31 cellular contexts compared by ENCODE assay signal in the genomic region with DNA sequence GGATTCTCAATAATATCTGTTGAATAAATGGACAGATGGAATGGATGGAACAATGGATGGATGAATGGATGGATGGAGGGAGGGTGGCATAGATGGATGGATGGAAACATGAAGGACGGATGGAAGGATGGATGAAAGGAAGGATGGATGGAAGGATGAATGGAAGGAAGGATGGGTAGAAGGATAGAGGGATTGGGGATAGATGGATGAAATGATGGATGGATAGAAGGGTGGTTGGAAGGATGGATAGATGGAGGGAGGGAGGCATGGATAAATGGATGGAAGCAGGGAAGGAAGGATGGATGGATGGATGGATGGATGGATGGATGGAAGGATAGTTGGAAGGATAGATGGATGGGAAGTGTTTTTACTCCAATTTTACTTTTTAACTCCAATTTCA. TPM values are rescaled to one million over a fixed set of nuclear protein-coding genes. Genes with fewer than 3 reads are reported as not detected.
"Had no signal": no experiment of that assay in that cellular context is flagged by ENCODE, and none has a peak within 500 bp of the region (broad histone marks: within the 10 kb centered on the region; RNA-seq: fewer than 3 reads in every experiment).

No MANE protein-coding gene starts in this region.

- H3K27ac ChIP-seq: stomach, suprapubic skin, testis, thoracic aorta, thyroid gland, tibial artery, tibial nerve, transverse colon, upper lobe of left lung, upper lobe of right lung, uterus, vagina had no signal

- H3K27me3 ChIP-seq: suprapubic skin, testis, thyroid gland, tibial artery, tibial nerve, transverse colon, upper lobe of left lung, upper lobe of right lung, uterus, vagina had no signal

- H3K36me3 Mint-ChIP-seq: stimulated activated effector memory CD8-positive, alpha-beta T cell treated with anti-CD3 and anti-CD28 coated beads, Interleukin-12 subunit alpha, Interleukin-12 subunit beta, amount 100 ng/mL, for 72 hours; stimulated activated memory B cell treated with anti-CD40 and anti-IgM and Interleukin-4, amounts not matched to agents 10 μg/mL and 1 μg/mL and 100 μg/mL, for 72 hours; stimulated activated naive B cell treated with anti-CD40 and anti-IgM and Interleukin-4, amounts not matched to agents 10 μg/mL and 1 μg/mL and 100 μg/mL, for 72 hours; type B pancreatic cell had no signal

- H3K9me3 Mint-ChIP-seq: stimulated activated effector memory CD8-positive, alpha-beta T cell treated with anti-CD3 and anti-CD28 coated beads, Interleukin-12 subunit alpha, Interleukin-12 subunit beta, amount 100 ng/mL, for 72 hours; stimulated activated memory B cell treated with anti-CD40 and anti-IgM and Interleukin-4, amounts not matched to agents 10 μg/mL and 1 μg/mL and 100 μg/mL, for 72 hours; stimulated activated naive CD8-positive, alpha-beta T cell treated with anti-CD3 and anti-CD28 coated beads, Interleukin-15, Interleukin-2, amounts not matched to agents 100 ng/mL and 50 ng/mL, for 24 hours; type B pancreatic cell had no signal

- FAIRE-seq: urothelium cell line had no signal

- H3K9me3 ChIP-seq: stomach, suprapubic skin, testis, thoracic aorta, thyroid gland, tibial artery, tibial nerve, transverse colon, upper lobe of left lung, upper lobe of right lung, uterus, vagina had no signal

- ATAC-seq: stimulated activated effector memory CD8-positive, alpha-beta T cell treated with anti-CD3 and anti-CD28 coated beads, Interleukin-12 subunit alpha, Interleukin-12 subunit beta, amount 100 ng/mL, for 72 hours; stimulated activated memory B cell treated with anti-CD40 and anti-IgM and Interleukin-4, amounts not matched to agents 10 μg/mL and 1 μg/mL and 100 μg/mL, for 72 hours; stimulated activated naive B cell treated with anti-CD40 and anti-IgM and Interleukin-4, amounts not matched to agents 10 μg/mL and 1 μg/mL and 100 μg/mL, for 72 hours; stimulated activated naive CD8-positive, alpha-beta T cell treated with anti-CD3 and anti-CD28 coated beads, Interleukin-15, amount 100 ng/mL, for 72 hours; stimulated activated naive CD8-positive, alpha-beta T cell treated with anti-CD3 and anti-CD28 coated beads, Interleukin-15, Interleukin-2, amounts not matched to agents 100 U/mL and 50 U/mL, for 24 hours; upper lobe of right lung had no signal

- H3K4me1 Mint-ChIP-seq: stimulated activated effector memory CD8-positive, alpha-beta T cell treated with anti-CD3 and anti-CD28 coated beads, Interleukin-12 subunit alpha, Interleukin-12 subunit beta, amount 100 ng/mL, for 72 hours; stimulated activated memory B cell treated with anti-CD40 and anti-IgM and Interleukin-4, amounts not matched to agents 10 μg/mL and 1 μg/mL and 100 μg/mL, for 72 hours; stimulated activated naive B cell treated with anti-CD40 and anti-IgM and Interleukin-4, amounts not matched to agents 10 μg/mL and 1 μg/mL and 100 μg/mL, for 72 hours; stimulated activated naive CD8-positive, alpha-beta T cell treated with anti-CD3 and anti-CD28 coated beads, Interleukin-15, amount 100 ng/mL, for 72 hours had no signal

- H3K4me1 ChIP-seq: stomach, suprapubic skin, testis, tibial artery, tibial nerve, transverse colon, upper lobe of left lung, upper lobe of right lung, uterus, vagina had no signal

- H3K36me3 ChIP-seq: stomach, suprapubic skin, thoracic aorta, thyroid gland, tibial artery, tibial nerve, transverse colon, upper lobe of left lung, upper lobe of right lung, uterus, vagina had no signal

- H3K4me3 Mint-ChIP-seq: stimulated activated effector memory CD8-positive, alpha-beta T cell treated with anti-CD3 and anti-CD28 coated beads, Interleukin-12 subunit alpha, Interleukin-12 subunit beta, amount 100 ng/mL, for 72 hours; stimulated activated memory B cell treated with anti-CD40 and anti-IgM and Interleukin-4, amounts not matched to agents 10 μg/mL and 1 μg/mL and 100 μg/mL, for 72 hours; stimulated activated naive B cell treated with anti-CD40 and anti-IgM and Interleukin-4, amounts not matched to agents 10 μg/mL and 1 μg/mL and 100 μg/mL, for 72 hours; stimulated activated naive CD8-positive, alpha-beta T cell treated with anti-CD3 and anti-CD28 coated beads, Interleukin-15, amount 100 ng/mL, for 72 hours; stimulated activated naive CD8-positive, alpha-beta T cell treated with anti-CD3 and anti-CD28 coated beads, Interleukin-15, Interleukin-2, amounts not matched to agents 100 ng/mL and 50 ng/mL, for 24 hours; type B pancreatic cell had no signal

- DNase-seq: stimulated activated CD4-positive, alpha-beta T cell treated with anti-CD3 and anti-CD28 coated beads, Interleukin-2, amount 100 ng/mL, for 48 hours; stimulated activated CD4-positive, alpha-beta T cell treated with anti-CD3 and anti-CD28 coated beads, Interleukin-4, amount 100 ng/mL, for 1 hour; stimulated activated CD4-positive, alpha-beta T cell treated with anti-CD3 and anti-CD28 coated beads, Interleukin-4, amount 100 ng/mL, for 24 hours; stimulated activated CD4-positive, alpha-beta T cell treated with anti-CD3 and anti-CD28 coated beads, Interleukin-4, amount 100 ng/mL, for 4 hours; stimulated activated CD8-positive, alpha-beta memory T cell treated with anti-CD3 and anti-CD28 coated beads, Interleukin-4, amount 100 ng/mL, for 48 hours; stimulated activated naive B cell treated with anti-CD40 and anti-IgM and Interleukin-4, amounts not matched to agents 10 μg/mL and 1 μg/mL and 100 μg/mL, for 72 hours; stimulated activated naive CD4-positive, alpha-beta T cell; stimulated activated naive CD4-positive, alpha-beta T cell treated with Interleukin-2 at 50 U/mL for 16 hours; stimulated activated naive CD8-positive, alpha-beta T cell treated with anti-CD3 and anti-CD28 coated beads, Interleukin-15, amount 100 ng/mL, for 72 hours; stimulated activated naive CD8-positive, alpha-beta T cell treated with anti-CD3 and anti-CD28 coated beads, Interleukin-15, Interleukin-2, amounts not matched to agents 100 U/mL and 50 U/mL, for 24 hours; stomach; substantia nigra; testis; thyroid gland; tibial artery; transverse colon; trophoblast cell; upper lobe of left lung; upper lobe of right lung; uterus had no signal

- H3K27ac Mint-ChIP-seq: stimulated activated effector memory CD8-positive, alpha-beta T cell treated with anti-CD3 and anti-CD28 coated beads, Interleukin-12 subunit alpha, Interleukin-12 subunit beta, amount 100 ng/mL, for 72 hours; stimulated activated memory B cell treated with anti-CD40 and anti-IgM and Interleukin-4, amounts not matched to agents 10 μg/mL and 1 μg/mL and 100 μg/mL, for 72 hours; stimulated activated naive B cell treated with anti-CD40 and anti-IgM and Interleukin-4, amounts not matched to agents 10 μg/mL and 1 μg/mL and 100 μg/mL, for 72 hours; stimulated activated naive CD8-positive, alpha-beta T cell treated with anti-CD3 and anti-CD28 coated beads, Interleukin-15, amount 100 ng/mL, for 72 hours; stimulated activated naive CD8-positive, alpha-beta T cell treated with anti-CD3 and anti-CD28 coated beads, Interleukin-15, Interleukin-2, amounts not matched to agents 100 ng/mL and 50 ng/mL, for 24 hours; type B pancreatic cell had no signal

- H3K4me3 ChIP-seq: stomach, suprapubic skin, testis, thoracic aorta, thyroid gland, tibial artery, tibial nerve, transverse colon, upper lobe of left lung, upper lobe of right lung, uterus, vagina had no signal

RNA-seq across cellular contexts. Expression of gene AKR1B15, which starts 35.4 kb away (rescaled TPM):
- total RNA-seq: temporal lobe, upper lobe of left lung, upper lobe of right lung, urinary bladder, uterus had no signal

RNA-seq across cellular contexts. Expression of gene AKR1B10, which starts 56.9 kb away (rescaled TPM):
- total RNA-seq: upper lobe of right lung had no signal
